ENCODE assay signal across 7 cellular contexts in genomic region chr10:16521311-16522016, GRCh38. TPM values are rescaled to one million over a fixed set of nuclear protein-coding genes. Genes with fewer than 3 reads are reported as not detected.
DNase-seq lines count a peak whose midpoint lies in the region; ATAC-seq and TF ChIP-seq lines count a peak whose summit lies in the region.

Gene C1QL3, minus strand, starts transcription at chr10:16521879. Its CDS starts 814 bp downstream, at chr10:16521065.

- DNase-seq in H9: peak; percentile 51
- peak; percentile 8 to 34 for DNase-seq in NOMO-1 (lab: John Stamatoyannopoulos, UW; ENCODE audit: unreplicated experiment in 2 of 2)
- DNase-seq in cerebellum (ENCODE audit: low spot score): peak; percentile 55
- no peak for DNase-seq in lower leg skin (ENCODE audit: low spot score in 2 of 2)
- no peak for DNase-seq in HuH-7 (ENCODE audit: low spot score)

- peaks cover 60% of the 10 kb centered on the region for H3K27me3 Mint-ChIP-seq in H9 (ENCODE audit: low read depth)

- H3K23me2 ChIP-seq in H9 (ENCODE audit: insufficient read length, low read depth, low read length, poor library complexity, severe bottlenecking): peaks cover 14% of the 10 kb centered on the region

- H4K5ac ChIP-seq in H9 (ENCODE audit: insufficient read length, low read depth, low read length): no peak within 1 kb of the TSS

- no peak for TF ChIP-seq POLR2A in lower leg skin (IDR thresholded peaks at IDR 0.05)

- H3K4me3 Mint-ChIP-seq in H9: peak within 1 kb of the TSS; percentile 70 to 88

- H3K9ac ChIP-seq in H9 (ENCODE audit: extremely low read depth, insufficient read length, low read length) (no peak within 1 kb of the TSS), stomach smooth muscle (ENCODE audit: low read length in 2 of 2) (no peak within 1 kb of the TSS)

- H4K8ac ChIP-seq in H9 (replicated peaks; ENCODE audit: insufficient read length, low read depth, low read length): no peak within 1 kb of the TSS

- H4K91ac ChIP-seq in H9 (ENCODE audit: insufficient read length, low read depth, low read length): no peak within 1 kb of the TSS

- H2BK12ac ChIP-seq in H9 (ENCODE audit: insufficient read length, low read depth, low read length): no peak within 1 kb of the TSS

- H3K4me3 ChIP-seq in lower leg skin (ENCODE audit: low read depth, poor library complexity, severe bottlenecking) (peak within 1 kb of the TSS; percentile 38), stomach smooth muscle (ENCODE audit: low read length in 2 of 2) (peak within 1 kb of the TSS; percentile 35 to 66)

- H3K18ac ChIP-seq in H9 (ENCODE audit: insufficient read length, low read depth, low read length): no peak within 1 kb of the TSS

- H3K27me3 ChIP-seq in H9 (ENCODE audit: insufficient read depth, low read length) (peaks cover 21% of the 10 kb centered on the region; the same call in 1 of the 2 replicates), stomach smooth muscle (ENCODE audit: control insufficient read depth in 1 of 2, insufficient read depth in 2 of 2, low read length in 2 of 2) (peaks cover 22 to 44% of the 10 kb centered on the region in 2 donors)

- H2AFZ ChIP-seq in H9 (ENCODE audit: low read length): no peak within 1 kb of the TSS

- H3K9me3 ChIP-seq in H9 (ENCODE audit: control insufficient read depth, low read depth, low read length): no peaks in the 10 kb centered on the region
- H3K9me3 ChIP-seq in stomach smooth muscle (ENCODE audit: control insufficient read depth in 2 of 2, low read length in 2 of 2): no peaks in the 10 kb centered on the region

- no peak within 1 kb of the TSS for H3K56ac ChIP-seq in H9 (ENCODE audit: insufficient read length, low read depth, low read length)

- no peak within 1 kb of the TSS; the same call in 1 of the 2 replicates for H3K14ac ChIP-seq in H9 (ENCODE audit: insufficient read depth, low read length)

- H3K79me1 ChIP-seq in H9 (ENCODE audit: insufficient read depth, low read depth, low read length, poor library complexity, severe bottlenecking): no peaks in the 10 kb centered on the region

- H4K20me1 ChIP-seq in H9 (ENCODE audit: control insufficient read depth, insufficient read depth, insufficient read length): no peaks in the 10 kb centered on the region

- peaks cover 37 to 39% of the 10 kb centered on the region in 2 experiments for H3K4me1 Mint-ChIP-seq in H9

- no peak within 1 kb of the TSS for H2BK5ac ChIP-seq in H9 (ENCODE audit: insufficient read length, low read length)

- no peak for TF ChIP-seq CTCF in H9 (conservative IDR thresholded peaks at IDR 0.05)
- no peak for TF ChIP-seq CTCF in lower leg skin (IDR thresholded peaks at IDR 0.05)

- H3K27ac ChIP-seq in H9 (ENCODE audit: insufficient read length, low read depth, low read length): no peak within 1 kb of the TSS
- H3K27ac ChIP-seq in stomach smooth muscle (ENCODE audit: low read length): no peak within 1 kb of the TSS

- no peaks in the 10 kb centered on the region; a peak in 1 of 7 replicates for H3K36me3 Mint-ChIP-seq in H9 (ENCODE audit: insufficient read depth in 1 of 3, low read depth in 3 of 3)

- no peak within 1 kb of the TSS for H2BK20ac ChIP-seq in H9 (ENCODE audit: low read depth, low read length, poor library complexity, severe bottlenecking)

- no peaks in the 10 kb centered on the region for H3K79me2 ChIP-seq in H9 (ENCODE audit: insufficient read depth, low read length)

- ATAC-seq in GM18498 (IDR thresholded peaks at IDR 0.05; ENCODE audit: unreplicated experiment): peak; percentile 49

- H3K4ac ChIP-seq in H9 (ENCODE audit: low read depth, low read length): no peak within 1 kb of the TSS

- intact Hi-C loops in lower leg skin (cut with DNase I; ENCODE audit: low total_unique reads): no loop called here

- no peak within 1 kb of the TSS for H2BK15ac ChIP-seq in H9 (ENCODE audit: low read depth, low read length)

- no peak within 1 kb of the TSS for H3K23ac ChIP-seq in H9 (ENCODE audit: insufficient read length, low read depth, low read length)

- peak within 1 kb of the TSS; percentile 82 for H3K4me2 ChIP-seq in H9 (ENCODE audit: insufficient read depth, insufficient read length, low read length)

- no peak within 1 kb of the TSS for H2AK5ac ChIP-seq in H9 (ENCODE audit: insufficient read length, low read length)

- WGBS in H9 (ENCODE audit: extremely low coverage, insufficient read length, low lambda C conversion rate): no CpG with 5 or more reads among the region's 68 CpGs
- WGBS in lower leg skin, 2 donors: 1% methylated on average over 59 to 63 of the region's 68 CpGs

- H3K27ac Mint-ChIP-seq in H9: no peak within 1 kb of the TSS

- peaks cover 0 to 2% of the 10 kb centered on the region in 2 experiments; a peak in 1 of 5 replicates for H3K9me3 Mint-ChIP-seq in H9

- H3K36me3 ChIP-seq in stomach smooth muscle (ENCODE audit: control insufficient read depth in 2 of 2, insufficient read depth in 2 of 2, low read length in 2 of 2): no peaks in the 10 kb centered on the region

- no peak within 1 kb of the TSS for H2BK120ac ChIP-seq in H9 (ENCODE audit: low read depth, low read length, poor library complexity, severe bottlenecking)

- H3T11ph ChIP-seq in H9 (ENCODE audit: low read length): no peak within 1 kb of the TSS

- no peaks in the 10 kb centered on the region for H3K4me1 ChIP-seq in H9 (ENCODE audit: insufficient read depth, low read length)
- peaks cover 20% of the 10 kb centered on the region for H3K4me1 ChIP-seq in stomach smooth muscle (ENCODE audit: control insufficient read depth, insufficient read depth, low read length)

RNA-seq across cellular contexts. Expression of gene C1QL3, which starts in this region (rescaled TPM):
- 3.2 and 4.0 TPM in 2 replicates for total RNA-seq in H9 (2021)
- total RNA-seq in cerebellum: 5.2 TPM
- under 1 TPM in 1 of 4 donors, not detected in 3; 0.79 TPM for total RNA-seq in lower leg skin

Comparison
In these comparisons a context has a peak if more than half of its experiments do, and no peak if none do; other contexts are left out.
1. DNase-seq: peak in H9 (single experiment), NOMO-1 (2 of 2) and cerebellum (single experiment); none in lower leg skin (0 of 2) and HuH-7 (single experiment).